In genomic region chr6:35202066-35202546, GRCh38 we compare ENCODE assay signal across 1 cellular context.
TF ChIP-seq lines count a peak whose summit lies in the region.

No MANE protein-coding gene starts in this region.

TF ChIP-seq in GM12878, 131 proteins besides CTCF, POLR2A, EP300 and RAD21:
- no peak for TF ChIP-seq PBX3 (IDR thresholded peaks at IDR 0.05; ENCODE audit: insufficient replicate concordance, low read depth, low read length)
- TF ChIP-seq MYB (IDR thresholded peaks at IDR 0.05; ENCODE audit: borderline replicate concordance, low read depth, low read length) = no peak
- TF ChIP-seq ZNF207 (IDR thresholded peaks at IDR 0.05; ENCODE audit: borderline replicate concordance) = no peak
- no peak for TF ChIP-seq BMI1 (IDR thresholded peaks at IDR 0.05; ENCODE audit: borderline replicate concordance)
- TF ChIP-seq CBX5 (IDR thresholded peaks at IDR 0.05; ENCODE audit: low read depth) = no peak
